In genomic region chr2:66575625-66576371, GRCh38 we compare ENCODE assay signal across 8 cellular contexts.
DNase-seq lines count a peak whose midpoint lies in the region; ATAC-seq and TF ChIP-seq lines count a peak whose summit lies in the region.

No MANE protein-coding gene starts in this region.

- DNase-seq in activated naive CD8-positive, alpha-beta T cell treated with anti-CD3 and anti-CD28 coated beads, Interleukin-2, amount 50 U/mL, for 24 hours = no peak
- DNase-seq in spleen = peak; percentile 76
- no peak for DNase-seq in germinal center (ENCODE audit: low spot score)
- no peak for DNase-seq in stimulated activated CD4-positive, alpha-beta T cell treated with anti-CD3 and anti-CD28 coated beads, Interleukin-2, amount 100 ng/mL, for 24 hours
- DNase-seq in activated CD4-positive, alpha-beta T cell treated with anti-CD3 and anti-CD28 coated beads for 48 hours = no peak
- no peak for DNase-seq in NK-92 (lab: John Stamatoyannopoulos, UW; ENCODE audit: unreplicated experiment)

- peaks cover 0 to 86% (median 64%) of the 10 kb centered on the region in 7 donors for H3K27me3 ChIP-seq in spleen (replicated peaks in 1 of 7)

- H3K4me3 ChIP-seq in HEK293 (ENCODE audit: low read depth, low read length) (peak overlapping the region; percentile 53), iPS-18c (ENCODE audit: insufficient read depth, low read depth, low read length) (peak overlapping the region; percentile 70), spleen (peak overlapping the region in 7 of 8 donors; percentile 30 to 61 (median 35))

- H3K9me3 ChIP-seq in HEK293 (ENCODE audit: control insufficient read depth, insufficient read depth, low read depth, low read length) (no peaks in the 10 kb centered on the region), iPS-18c (ENCODE audit: control insufficient read depth, insufficient read depth, low read length) (no peaks in the 10 kb centered on the region), spleen (no peaks in the 10 kb centered on the region)

- H3K4me3 Mint-ChIP-seq in activated naive CD8-positive, alpha-beta T cell treated with anti-CD3 and anti-CD28 coated beads, Interleukin-2, amount 50 U/mL, for 24 hours = peak overlapping the region; percentile 34

- H3K4me1 ChIP-seq in HEK293 (ENCODE audit: control insufficient read depth, insufficient read depth, low read length) = peaks cover 9% of the 10 kb centered on the region; the same call in 1 of the 2 replicates
- H3K4me1 ChIP-seq in spleen = peaks cover 6 to 57% (median 39%) of the 10 kb centered on the region in 6 donors

- peaks cover 55% of the 10 kb centered on the region for H3K27me3 Mint-ChIP-seq in activated naive CD8-positive, alpha-beta T cell treated with anti-CD3 and anti-CD28 coated beads, Interleukin-2, amount 50 U/mL, for 24 hours

- TF ChIP-seq CTCF in HEK293 (tag by site-specific recombination; IDR thresholded peaks at IDR 0.05) (no peak), spleen (IDR thresholded peaks at IDR 0.05 in 8 of 11, conservative IDR thresholded peaks at IDR 0.05 in 3 of 11) (no peak)

- no peaks in the 10 kb centered on the region for H3K36me3 Mint-ChIP-seq in activated naive CD8-positive, alpha-beta T cell treated with anti-CD3 and anti-CD28 coated beads, Interleukin-2, amount 50 U/mL, for 24 hours (ENCODE audit: low read depth)

- ATAC-seq in activated naive CD8-positive, alpha-beta T cell treated with anti-CD3 and anti-CD28 coated beads, Interleukin-2, amount 50 U/mL, for 24 hours = peak; percentile 24

- POLR2A ChIA-PET in HEK293 (lab: Yijun Ruan, JAX) = interaction anchor here (1.0 kb wide), 2 partner anchors 141 to 142 kb away, joined by 4 to 5 read pairs; no protein-coding TSS in a partner anchor

- H3K27ac ChIP-seq in HEK293 (ENCODE audit: extremely low read depth, low read depth, low read length) (peak overlapping the region; percentile 80), spleen (peak overlapping the region; percentile 45 to 86 (median 76))

- 0 to 2% (median 1%) methylated on average over 29 to 58 of the region's 58 CpGs for WGBS in spleen, 5 donors

- peaks cover 12% of the 10 kb centered on the region for H3K4me1 Mint-ChIP-seq in activated naive CD8-positive, alpha-beta T cell treated with anti-CD3 and anti-CD28 coated beads, Interleukin-2, amount 50 U/mL, for 24 hours

- no peak for TF ChIP-seq POLR2A in spleen (IDR thresholded peaks at IDR 0.05)

- H3K9me3 Mint-ChIP-seq in activated naive CD8-positive, alpha-beta T cell treated with anti-CD3 and anti-CD28 coated beads, Interleukin-2, amount 50 U/mL, for 24 hours = peaks cover 1% of the 10 kb centered on the region

- intact Hi-C loops in spleen (cut with DNase I; ENCODE audit: low total_unique reads) = no loop called here

- H3K27ac Mint-ChIP-seq in activated naive CD8-positive, alpha-beta T cell treated with anti-CD3 and anti-CD28 coated beads, Interleukin-2, amount 50 U/mL, for 24 hours = no peak overlapping the region

- CTCF ChIA-PET in HEK293 (lab: Yijun Ruan, JAX) = interaction anchor here (0.6 to 3.3 kb wide), 7 partner anchors 9 to 472 kb away, joined by 3 to 17 read pairs (median 4); no protein-coding TSS in a partner anchor

- peaks cover 0 to 10% of the 10 kb centered on the region in 2 experiments; a peak in 1 of 3 replicates for H3K36me3 ChIP-seq in HEK293 (ENCODE audit: control insufficient read depth in 2 of 2, insufficient read depth in 1 of 2, low read length in 2 of 2)
- H3K36me3 ChIP-seq in spleen = peaks cover 0 to 9% (median 0%) of the 10 kb centered on the region in 6 donors

TF ChIP-seq in HEK293, 187 proteins besides CTCF, POLR2A, EP300 and RAD21:
- TF ChIP-seq ZSCAN4 (tag by site-specific recombination; IDR thresholded peaks at IDR 0.05) = no peak
- TF ChIP-seq ZNF707 (tag by site-specific recombination; IDR thresholded peaks at IDR 0.05) = no peak
- no peak for TF ChIP-seq BCL6B (tag by site-specific recombination; IDR thresholded peaks at IDR 0.05)
- no peak for TF ChIP-seq ZBTB11 (tag by site-specific recombination; conservative IDR thresholded peaks at IDR 0.05; ENCODE audit: low read depth)
- TF ChIP-seq ZFP41 (tag by site-specific recombination; IDR thresholded peaks at IDR 0.05; ENCODE audit: borderline replicate concordance) = no peak
- no peak for TF ChIP-seq KLF17 (tag by site-specific recombination; IDR thresholded peaks at IDR 0.05)
- no peak for TF ChIP-seq ZNF146 (tag by site-specific recombination; IDR thresholded peaks at IDR 0.05)
- no peak for TF ChIP-seq ZNF626 (tag by site-specific recombination; IDR thresholded peaks at IDR 0.05)
- TF ChIP-seq KLF9 (tag by site-specific recombination; IDR thresholded peaks at IDR 0.05; ENCODE audit: low read depth) = no peak
- TF ChIP-seq ZNF335 (tag by site-specific recombination; conservative IDR thresholded peaks at IDR 0.05) = no peak
- no peak for TF ChIP-seq ZNF560 (tag by site-specific recombination; IDR thresholded peaks at IDR 0.05; ENCODE audit: borderline replicate concordance)
- no peak for TF ChIP-seq ZNF658 (tag by site-specific recombination; IDR thresholded peaks at IDR 0.05)
